In the genomic region with DNA sequence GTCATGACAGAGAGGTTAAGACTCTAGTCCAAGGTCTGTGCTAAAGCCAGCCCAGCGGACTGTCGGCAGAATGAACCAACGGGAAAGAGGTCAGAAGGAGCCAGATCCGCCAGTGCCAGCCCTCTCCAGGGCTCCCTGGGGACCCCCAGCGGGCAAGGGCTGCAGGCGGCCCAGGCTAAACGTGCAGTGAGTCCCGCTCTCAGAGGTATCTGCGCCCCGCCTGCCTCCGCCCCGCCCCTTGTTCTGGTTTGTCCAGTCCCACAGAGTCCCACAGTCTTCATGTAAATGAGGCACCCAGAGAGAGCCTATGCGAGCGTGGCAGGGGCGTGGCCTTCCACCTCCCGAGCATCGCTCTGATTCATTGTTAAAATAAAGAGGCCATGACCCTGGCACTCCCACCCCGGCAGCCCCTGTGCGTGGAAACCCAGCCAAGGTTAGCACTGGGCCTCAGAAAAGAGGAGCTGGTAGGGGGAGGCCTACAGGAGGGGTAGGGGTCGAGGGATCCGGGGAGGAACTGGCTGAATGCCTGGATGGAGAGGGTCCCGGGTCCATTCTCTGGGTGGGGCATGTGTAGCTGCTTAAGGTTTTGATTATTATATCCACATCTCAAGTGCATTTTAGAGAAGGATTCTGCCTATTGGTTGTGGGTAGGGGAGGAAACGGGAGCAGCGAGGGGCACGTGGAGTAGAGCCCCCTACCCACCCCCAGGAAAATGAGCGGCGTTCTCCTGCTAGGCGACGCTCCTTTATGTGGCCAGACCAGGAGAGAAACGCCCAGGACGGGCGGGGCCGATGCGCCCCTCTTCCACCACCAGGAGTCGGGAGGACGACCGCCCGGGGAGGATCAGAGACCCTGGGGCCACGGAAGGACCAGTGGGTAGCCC, we compare ENCODE assay signal across 8 cellular contexts. TPM values are rescaled to one million over a fixed set of nuclear protein-coding genes. Genes with fewer than 3 reads are reported as not detected.
A peak's percentile ranks its signal among the peaks of the same experiment; 100 is the strongest.
DNase-seq lines count a peak whose midpoint lies in the region; TF ChIP-seq lines count a peak whose summit lies in the region.

A gene with protein sequence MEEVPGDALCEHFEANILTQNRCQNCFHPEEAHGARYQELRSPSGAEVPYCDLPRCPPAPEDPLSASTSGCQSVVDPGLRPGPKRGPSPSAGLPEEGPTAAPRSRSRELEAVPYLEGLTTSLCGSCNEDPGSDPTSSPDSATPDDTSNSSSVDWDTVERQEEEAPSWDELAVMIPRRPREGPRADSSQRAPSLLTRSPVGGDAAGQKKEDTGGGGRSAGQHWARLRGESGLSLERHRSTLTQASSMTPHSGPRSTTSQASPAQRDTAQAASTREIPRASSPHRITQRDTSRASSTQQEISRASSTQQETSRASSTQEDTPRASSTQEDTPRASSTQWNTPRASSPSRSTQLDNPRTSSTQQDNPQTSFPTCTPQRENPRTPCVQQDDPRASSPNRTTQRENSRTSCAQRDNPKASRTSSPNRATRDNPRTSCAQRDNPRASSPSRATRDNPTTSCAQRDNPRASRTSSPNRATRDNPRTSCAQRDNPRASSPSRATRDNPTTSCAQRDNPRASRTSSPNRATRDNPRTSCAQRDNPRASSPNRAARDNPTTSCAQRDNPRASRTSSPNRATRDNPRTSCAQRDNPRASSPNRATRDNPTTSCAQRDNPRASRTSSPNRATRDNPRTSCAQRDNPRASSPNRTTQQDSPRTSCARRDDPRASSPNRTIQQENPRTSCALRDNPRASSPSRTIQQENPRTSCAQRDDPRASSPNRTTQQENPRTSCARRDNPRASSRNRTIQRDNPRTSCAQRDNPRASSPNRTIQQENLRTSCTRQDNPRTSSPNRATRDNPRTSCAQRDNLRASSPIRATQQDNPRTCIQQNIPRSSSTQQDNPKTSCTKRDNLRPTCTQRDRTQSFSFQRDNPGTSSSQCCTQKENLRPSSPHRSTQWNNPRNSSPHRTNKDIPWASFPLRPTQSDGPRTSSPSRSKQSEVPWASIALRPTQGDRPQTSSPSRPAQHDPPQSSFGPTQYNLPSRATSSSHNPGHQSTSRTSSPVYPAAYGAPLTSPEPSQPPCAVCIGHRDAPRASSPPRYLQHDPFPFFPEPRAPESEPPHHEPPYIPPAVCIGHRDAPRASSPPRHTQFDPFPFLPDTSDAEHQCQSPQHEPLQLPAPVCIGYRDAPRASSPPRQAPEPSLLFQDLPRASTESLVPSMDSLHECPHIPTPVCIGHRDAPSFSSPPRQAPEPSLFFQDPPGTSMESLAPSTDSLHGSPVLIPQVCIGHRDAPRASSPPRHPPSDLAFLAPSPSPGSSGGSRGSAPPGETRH (N-terminal part only) (plus strand): TSS at position 392 of the 883 bp plus-strand sequence. CDS start 4,318 bp downstream, outside the sequence.

- H3K9me3 ChIP-seq in GM23248 (ENCODE audit: low read depth): no peaks in the 10 kb centered on the region
- no peaks in the 10 kb centered on the region for H3K9me3 ChIP-seq in right atrium auricular region

- H3K27me3 ChIP-seq in GM23248 (replicated peaks; ENCODE audit: insufficient read depth) (no peaks in the 10 kb centered on the region), right atrium auricular region (no peaks in the 10 kb centered on the region)

- 0 out of 2 replicates have a peak within 1 kb of the TSS, but pooled peaks have one; percentile 19 for H3K27ac ChIP-seq in GM23248
- no peak within 1 kb of the TSS for H3K27ac ChIP-seq in right atrium auricular region
- no peak within 1 kb of the TSS for H3K27ac ChIP-seq in urinary bladder (ENCODE audit: low read depth)

- DNase-seq in D341Med (ENCODE audit: low spot score): peak; percentile 98
- peak; percentile 98 for DNase-seq in GM23248
- peak; percentile 94 for DNase-seq in NCI-H1048 (lab: John Stamatoyannopoulos, UW)
- DNase-seq in T-helper 9 cell: peak; percentile 74
- DNase-seq in anterior cingulate cortex (lab: John Stamatoyannopoulos, UW): peak in 53 of 58 donors; percentile 15 to 92 (median 73)
- DNase-seq in right atrium auricular region (ENCODE audit: low spot score): peak; percentile 96
- peak; percentile 71 for DNase-seq in putamen (ENCODE audit: low spot score)

- no peaks in the 10 kb centered on the region for H3K9me2 ChIP-seq in GM23248 (ENCODE audit: insufficient read depth)

- in situ Hi-C loops in GM23248 (cut with MboI): no loop called here

- 9 to 17% methylated on average over 30 to 39 of the region's 39 CpGs for WGBS in GM23248 (ENCODE audit: low coverage in 1 of 2, low lambda C conversion rate in 2 of 2, missing lambda C conversion rate in 2 of 2), 2 experiments
- WGBS in urinary bladder: 8% methylated on average over 39 of the region's 39 CpGs

- H3K4me3 ChIP-seq in GM23248 (peak within 1 kb of the TSS; percentile 70), right atrium auricular region (peak within 1 kb of the TSS in 1 of 2 donors; percentile 30), urinary bladder (ENCODE audit: low read depth, low read length) (no peak within 1 kb of the TSS)

- peak within 1 kb of the TSS; percentile 76 for H2AFZ ChIP-seq in GM23248

- H3K9ac ChIP-seq in GM23248: peak within 1 kb of the TSS; percentile 49

- peak; percentile 45 to 56 for TF ChIP-seq CTCF in right atrium auricular region (IDR thresholded peaks at IDR 0.05)

- H3F3A ChIP-seq in GM23248 (ENCODE audit: insufficient read depth): peaks cover 10% of the 10 kb centered on the region; the same call in 1 of the 2 replicates

- no peaks in the 10 kb centered on the region for H3K79me2 ChIP-seq in GM23248 (ENCODE audit: insufficient read depth)

- no peaks in the 10 kb centered on the region for H4K20me1 ChIP-seq in GM23248 (ENCODE audit: insufficient read depth)

- peak within 1 kb of the TSS; percentile 75 for H3K4me2 ChIP-seq in GM23248 (ENCODE audit: unreplicated experiment)

- H3K4me1 ChIP-seq in GM23248 (ENCODE audit: insufficient read depth) (0 out of 2 replicates have a peak, but pooled peaks cover 6% of the 10 kb centered on the region), right atrium auricular region (peaks cover 0 to 14% of the 10 kb centered on the region in 2 donors), urinary bladder (ENCODE audit: insufficient read depth) (no peaks in the 10 kb centered on the region)

- H3K36me3 ChIP-seq in GM23248 (ENCODE audit: low read depth) (peaks cover 7% of the 10 kb centered on the region; the same call in 1 of the 2 replicates), right atrium auricular region (peaks cover 19% of the 10 kb centered on the region), urinary bladder (ENCODE audit: insufficient read depth) (no peaks in the 10 kb centered on the region)

RNA-seq across cellular contexts. Expression of the gene that starts here (rescaled TPM):
- total RNA-seq in GM23248 (2014; rRNA removed; shearing (Covaris generic)): 127 and 135 TPM in 2 replicates
- polyA plus RNA-seq in GM23248 (2016; fragmentation: Nextera tagmentation; extraction: Ambion mirVana) (123 and 130 TPM in 2 replicates), urinary bladder (140 TPM)
- total RNA-seq in right atrium auricular region (100 to 1,000 TPM; 108 to 118 TPM), urinary bladder (64.2 TPM)
